Comparison of ENCODE assay signal across 11 cellular contexts in genomic region chr10:131840788-131841118, GRCh38.
"Had no signal": no experiment of that assay in that cellular context is flagged by ENCODE, and none has a peak within 500 bp of the region (broad histone marks: within the 10 kb centered on the region; RNA-seq: fewer than 3 reads in every experiment).

No MANE protein-coding gene starts in this region.

- H3K27me3 ChIP-seq: ovary, upper lobe of right lung had no signal

- DNase-seq: effector CD4-positive, alpha-beta T cell; foreskin melanocyte; hippocampal formation; naive B cell; right cardiac atrium; stimulated activated CD4-positive, alpha-beta T cell treated with anti-CD3 and anti-CD28 coated beads, Interleukin-2, amount 100 ng/mL, for 48 hours had no signal

- H3K27ac ChIP-seq: coronary artery, ovary, tibial artery, upper lobe of right lung had no signal

- H3K9me3 ChIP-seq: ovary, upper lobe of right lung had no signal

- H3K4me1 ChIP-seq: tibial artery, upper lobe of right lung had no signal

- H3K4me3 ChIP-seq: coronary artery, ovary, smooth muscle cell, tibial artery, upper lobe of right lung had no signal

- ATAC-seq: right cardiac atrium had no signal

- H3K4me2 ChIP-seq: smooth muscle cell had no signal

- H3K36me3 ChIP-seq: ovary, tibial artery, upper lobe of right lung had no signal
